Comparison of ENCODE assay signal across 12 cellular contexts in the genomic region with DNA sequence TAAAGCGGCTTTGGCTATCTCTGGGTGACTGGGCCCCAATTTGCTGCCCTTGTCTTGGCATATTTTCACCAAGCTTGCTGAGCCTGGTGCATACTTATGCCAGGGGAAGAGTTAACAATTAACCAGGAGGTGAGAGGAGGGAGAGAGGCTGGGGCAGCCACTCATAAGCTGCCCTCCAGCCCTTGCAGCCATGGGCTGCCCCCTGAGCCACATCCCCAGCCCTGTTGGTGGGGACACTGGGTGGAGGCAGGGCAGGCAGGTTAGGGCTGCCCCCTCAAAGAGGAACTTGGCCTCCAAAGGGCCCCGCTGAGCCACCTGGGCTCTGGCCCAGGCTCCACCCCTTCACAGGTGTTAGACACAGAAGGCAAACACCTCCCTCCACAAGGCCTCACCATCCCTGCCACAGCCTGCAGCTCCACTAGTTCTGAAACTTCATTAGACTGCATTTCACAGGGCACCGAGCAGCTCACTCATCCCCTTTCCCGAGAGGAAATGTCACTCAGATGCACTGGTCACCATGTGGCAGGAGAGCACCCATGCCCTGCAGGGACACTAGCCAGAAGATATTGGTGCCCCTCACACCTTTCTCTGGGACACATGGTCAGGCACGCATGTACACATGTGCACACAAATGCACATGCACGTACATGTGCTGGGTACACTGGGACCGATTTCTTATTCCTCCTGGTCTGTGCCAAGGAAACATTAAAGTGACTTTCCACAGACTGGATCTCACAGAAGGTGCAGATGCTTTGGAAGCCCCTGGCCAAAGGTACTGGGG. TPM values are rescaled to one million over a fixed set of nuclear protein-coding genes. Genes with fewer than 3 reads are reported as not detected.
DNase-seq lines count a peak whose midpoint lies in the region; FAIRE-seq lines count a peak whose summit lies in the region.
"Had no signal": no experiment of that assay in that cellular context is flagged by ENCODE, and none has a peak within 500 bp of the region (broad histone marks: within the 10 kb centered on the region; RNA-seq: fewer than 3 reads in every experiment).

No MANE protein-coding gene starts in this region.

- peak overlapping the region; percentile 13 for H3K27ac ChIP-seq in layer of hippocampus (ENCODE audit: low read depth, low read length)
- H3K27ac ChIP-seq in small intestine (ENCODE audit: low read depth in 1 of 2, low read length in 1 of 2) = peak overlapping the region; percentile 17 to 60

- no peak for FAIRE-seq in small intestine (lab: Jason Lieb, UNC)
- FAIRE-seq: islet of Langerhans had no signal

- H3K36me3 ChIP-seq in adipocyte (ENCODE audit: control insufficient read depth, insufficient read depth, low read length, severe bottlenecking) = peaks cover 47% of the 10 kb centered on the region
- peaks cover 0 to 6% of the 10 kb centered on the region in 2 donors for H3K36me3 ChIP-seq in small intestine (ENCODE audit: control insufficient read depth in 2 of 2, insufficient read depth in 2 of 2, low read length in 2 of 2)

- H3K4me3 ChIP-seq in adipocyte (ENCODE audit: low read length) (no peak overlapping the region), small intestine (ENCODE audit: low read depth in 1 of 2, low read length in 2 of 2) (no peak overlapping the region)
- H3K4me3 ChIP-seq: skin epidermis had no signal

- no peaks in the 10 kb centered on the region for H3K27me3 ChIP-seq in adipocyte (replicated peaks; ENCODE audit: control insufficient read depth, insufficient read depth, low read length)
- H3K27me3 ChIP-seq in layer of hippocampus (ENCODE audit: control insufficient read depth, insufficient read depth, low read length) = no peaks in the 10 kb centered on the region
- H3K27me3 ChIP-seq in small intestine (ENCODE audit: control insufficient read depth in 2 of 2, insufficient read depth in 2 of 2, low read length in 2 of 2) = no peaks in the 10 kb centered on the region

- WGBS in small intestine, 3 donors = 26 to 65% (median 43%) methylated on average over 7 of the region's 7 CpGs

- H3K9ac ChIP-seq in adipocyte (ENCODE audit: low read length) = peak overlapping the region; percentile 79

- H3K4me1 ChIP-seq in adipocyte (ENCODE audit: control insufficient read depth, insufficient read depth, low read length) (peaks cover 89% of the 10 kb centered on the region), small intestine (ENCODE audit: control insufficient read depth in 2 of 2, insufficient read depth in 1 of 2, low read depth in 1 of 2, low read length in 1 of 2) (peaks cover 2 to 13% of the 10 kb centered on the region in 2 donors)

- DNase-seq in G401 (ENCODE audit: low spot score) (peak; percentile 52), adipocyte (ENCODE audit: low read depth) (no peak), small intestine (peak; percentile 80), pons (ENCODE audit: low spot score) (no peak), AG20443 (ENCODE audit: low spot score) (no peak), middle frontal gyrus (ENCODE audit: extremely low spot score, low spot score) (no peak), HCEC 1CT (no peak)
- DNase-seq: activated gamma-delta T cell, NCI-H1048 had no signal

- H3K9me3 ChIP-seq in adipocyte (ENCODE audit: control insufficient read depth, low read length) = no peaks in the 10 kb centered on the region
- H3K9me3 ChIP-seq in small intestine (ENCODE audit: control insufficient read depth, low read depth) = no peaks in the 10 kb centered on the region

- in situ Hi-C loops in G401 (cut with HindIII; ENCODE audit: low sequenced_read_pairs) = no loop called here

RNA-seq across cellular contexts. Expression of gene AMOTL2, which starts 20.2 kb away (rescaled TPM):
- 177 and 190 TPM in 2 replicates for total RNA-seq in G401 (2014; rRNA removed; shearing (Covaris generic))
- polyA plus RNA-seq in small intestine = 10 to 100 TPM in 1 of 3 donors, 1 to 10 TPM in 2; 6.7 to 11.5 (median 9.2) TPM

Comparison
In these comparisons a context has a peak if more than half of its experiments do, and no peak if none do; other contexts are left out.
1. DNase-seq: peak in G401 (single experiment) and small intestine (single experiment); none in adipocyte (single experiment), pons (single experiment), AG20443 (single experiment), middle frontal gyrus (single experiment) and HCEC 1CT (single experiment).